Comparison of ENCODE assay signal across 1 cellular context in genomic region chr20:50590348-50590664, GRCh38.
TF ChIP-seq lines count a peak whose summit lies in the region.

No MANE protein-coding gene starts in this region.

TF ChIP-seq in GM23338, 12 proteins besides CTCF, POLR2A, EP300 and RAD21 (continued from another document):
- TF ChIP-seq EZH2phosphoT487 (IDR thresholded peaks at IDR 0.05; ENCODE audit: unreplicated experiment): no peak
- no peak for TF ChIP-seq POLR2AphosphoS5 (IDR thresholded peaks at IDR 0.05; ENCODE audit: low read depth)
- no peak for TF ChIP-seq ZNF331 (CRISPR knock-in tag; IDR thresholded peaks at IDR 0.05; ENCODE audit: low read depth)
- TF ChIP-seq, protein P1, sequence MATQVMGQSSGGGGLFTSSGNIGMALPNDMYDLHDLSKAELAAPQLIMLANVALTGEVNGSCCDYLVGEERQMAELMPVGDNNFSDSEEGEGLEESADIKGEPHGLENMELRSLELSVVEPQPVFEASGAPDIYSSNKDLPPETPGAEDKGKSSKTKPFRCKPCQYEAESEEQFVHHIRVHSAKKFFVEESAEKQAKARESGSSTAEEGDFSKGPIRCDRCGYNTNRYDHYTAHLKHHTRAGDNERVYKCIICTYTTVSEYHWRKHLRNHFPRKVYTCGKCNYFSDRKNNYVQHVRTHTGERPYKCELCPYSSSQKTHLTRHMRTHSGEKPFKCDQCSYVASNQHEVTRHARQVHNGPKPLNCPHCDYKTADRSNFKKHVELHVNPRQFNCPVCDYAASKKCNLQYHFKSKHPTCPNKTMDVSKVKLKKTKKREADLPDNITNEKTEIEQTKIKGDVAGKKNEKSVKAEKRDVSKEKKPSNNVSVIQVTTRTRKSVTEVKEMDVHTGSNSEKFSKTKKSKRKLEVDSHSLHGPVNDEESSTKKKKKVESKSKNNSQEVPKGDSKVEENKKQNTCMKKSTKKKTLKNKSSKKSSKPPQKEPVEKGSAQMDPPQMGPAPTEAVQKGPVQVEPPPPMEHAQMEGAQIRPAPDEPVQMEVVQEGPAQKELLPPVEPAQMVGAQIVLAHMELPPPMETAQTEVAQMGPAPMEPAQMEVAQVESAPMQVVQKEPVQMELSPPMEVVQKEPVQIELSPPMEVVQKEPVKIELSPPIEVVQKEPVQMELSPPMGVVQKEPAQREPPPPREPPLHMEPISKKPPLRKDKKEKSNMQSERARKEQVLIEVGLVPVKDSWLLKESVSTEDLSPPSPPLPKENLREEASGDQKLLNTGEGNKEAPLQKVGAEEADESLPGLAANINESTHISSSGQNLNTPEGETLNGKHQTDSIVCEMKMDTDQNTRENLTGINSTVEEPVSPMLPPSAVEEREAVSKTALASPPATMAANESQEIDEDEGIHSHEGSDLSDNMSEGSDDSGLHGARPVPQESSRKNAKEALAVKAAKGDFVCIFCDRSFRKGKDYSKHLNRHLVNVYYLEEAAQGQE (IDR thresholded peaks at IDR 0.05; ENCODE audit: unreplicated experiment): no peak
- no peak for TF ChIP-seq CREB1 (CRISPR knock-in tag; IDR thresholded peaks at IDR 0.05; ENCODE audit: low read depth)
